ENCODE assay signal across 8 cellular contexts in genomic region chr10:72086466-72087391, GRCh38. TPM values are rescaled to one million over a fixed set of nuclear protein-coding genes. Genes with fewer than 3 reads are reported as not detected.
A peak's percentile ranks its signal among the peaks of the same experiment; 100 is the strongest.
DNase-seq lines count a peak whose midpoint lies in the region; ATAC-seq, FAIRE-seq and TF ChIP-seq lines count a peak whose summit lies in the region.

No MANE protein-coding gene starts in this region.

- intact Hi-C loops in uterus (cut with DNase I; ENCODE audit: low total_unique reads), result no loop called here

- H3K27me3 ChIP-seq in GM06990 (replicated peaks; ENCODE audit: control insufficient read depth, insufficient read depth, low read length) (peaks cover 2% of the 10 kb centered on the region; the same call in 1 of the 2 replicates), esophagus (ENCODE audit: control insufficient read depth in 1 of 2, insufficient read depth in 2 of 2, low read length in 2 of 2) (peaks cover 0 to 10% of the 10 kb centered on the region in 2 donors), osteoblast (ENCODE audit: insufficient read depth, low read length) (peaks cover 57% of the 10 kb centered on the region), uterus (peaks cover 0 to 8% of the 10 kb centered on the region in 2 donors)

- H3K9me3 ChIP-seq in esophagus (ENCODE audit: control insufficient read depth in 2 of 2, insufficient read depth in 1 of 2, low read depth in 1 of 2, low read length in 1 of 2) (peaks cover 0 to 2% of the 10 kb centered on the region in 2 donors), osteoblast (ENCODE audit: low read depth, low read length) (no peaks in the 10 kb centered on the region), uterus (no peaks in the 10 kb centered on the region)

- H3K4me1 ChIP-seq in esophagus (ENCODE audit: control insufficient read depth in 2 of 2, insufficient read depth in 2 of 2, low read length in 1 of 2), result peaks cover 8 to 10% of the 10 kb centered on the region in 2 donors
- H3K4me1 ChIP-seq in osteoblast (ENCODE audit: insufficient read depth, low read length), result peaks cover 4% of the 10 kb centered on the region
- peaks cover 0 to 15% of the 10 kb centered on the region in 2 donors for H3K4me1 ChIP-seq in uterus

- POLR2A ChIA-PET in activated CD4-positive, alpha-beta memory T cell treated with anti-CD3 and anti-CD28 coated beads, Interleukin-2, amount 10 ng/mL, durations not matched to agents 7 days and 5 days (lab: Charles Lee), result interaction anchor here (0.8 to 4.9 kb wide), 19 partner anchors 8 to 248 kb away, joined by 3 to 68 read pairs (median 7); partner anchors contain the start of genes ANAPC16, ASCC1 and DDIT4

- no peak overlapping the region for H2AFZ ChIP-seq in osteoblast (ENCODE audit: low read length)

- H3K9me3 Mint-ChIP-seq in activated CD4-positive, alpha-beta memory T cell treated with anti-CD3 and anti-CD28 coated beads, Interleukin-2, amount 10 ng/mL, durations not matched to agents 7 days and 5 days, result no peaks in the 10 kb centered on the region

- no peak for FAIRE-seq in D721Med (lab: Jason Lieb, UNC)

- DNase-seq in GM06990 (ENCODE audit: extremely low read depth, insufficient read length) (peak; percentile 46), osteoblast (ENCODE audit: insufficient read length, low spot score, missing footprints) (peak; percentile 56), uterus (peak in 1 of 2 donors; percentile 37), D721Med (ENCODE audit: insufficient read length, low spot score) (no peak), AG08396 (ENCODE audit: low spot score) (no peak)
- peak; percentile 76 for DNase-seq in activated CD4-positive, alpha-beta memory T cell treated with anti-CD3 and anti-CD28 coated beads, Interleukin-2, amount 10 ng/mL, durations not matched to agents 7 days and 5 days

- H3K36me3 ChIP-seq in GM06990 (ENCODE audit: control insufficient read depth, insufficient read depth, low read length), result no peaks in the 10 kb centered on the region
- H3K36me3 ChIP-seq in esophagus (ENCODE audit: control insufficient read depth in 2 of 2, insufficient read depth in 2 of 2, low read length in 1 of 2), result no peaks in the 10 kb centered on the region
- H3K36me3 ChIP-seq in osteoblast (ENCODE audit: insufficient read depth, low read length), result no peaks in the 10 kb centered on the region
- H3K36me3 ChIP-seq in uterus, result no peaks in the 10 kb centered on the region

- TF ChIP-seq CTCF in GM06990 (IDR thresholded peaks at IDR 0.05; ENCODE audit: insufficient read depth, low read length, poor library complexity, severe bottlenecking), result no peak
- TF ChIP-seq CTCF in osteoblast (IDR thresholded peaks at IDR 0.05; ENCODE audit: extremely low read depth, low read depth, low read length), result no peak
- TF ChIP-seq CTCF in uterus (IDR thresholded peaks at IDR 0.05), result no peak
- no peak for TF ChIP-seq CTCF in D721Med (IDR thresholded peaks at IDR 0.05; ENCODE audit: insufficient read depth, missing control alignments)

- peak overlapping the region; percentile 97 for H3K4me3 Mint-ChIP-seq in activated CD4-positive, alpha-beta memory T cell treated with anti-CD3 and anti-CD28 coated beads, Interleukin-2, amount 10 ng/mL, durations not matched to agents 7 days and 5 days

- CTCF ChIA-PET in activated CD4-positive, alpha-beta memory T cell treated with anti-CD3 and anti-CD28 coated beads, Interleukin-2, amount 10 ng/mL, durations not matched to agents 7 days and 5 days (lab: Charles Lee), result interaction anchor here (1.0 to 3.5 kb wide), 6 partner anchors 21 to 253 kb away, joined by 3 to 18 read pairs (median 9); no protein-coding TSS in a partner anchor

- H3K27ac ChIP-seq in esophagus (ENCODE audit: low read depth in 2 of 2, low read length in 1 of 2), result peak overlapping the region in 1 of 2 donors; percentile 66
- H3K27ac ChIP-seq in osteoblast (ENCODE audit: low read depth, low read length), result no peak overlapping the region
- H3K27ac ChIP-seq in uterus, result peak overlapping the region; percentile 28 to 52

- H3K36me3 Mint-ChIP-seq in activated CD4-positive, alpha-beta memory T cell treated with anti-CD3 and anti-CD28 coated beads, Interleukin-2, amount 10 ng/mL, durations not matched to agents 7 days and 5 days (ENCODE audit: low read depth), result peaks cover 60% of the 10 kb centered on the region

- no peak for TF ChIP-seq POLR2A in uterus (IDR thresholded peaks at IDR 0.05)

- ATAC-seq in HG03196 (IDR thresholded peaks at IDR 0.05; ENCODE audit: unreplicated experiment), result no peak

- H3K27ac Mint-ChIP-seq in activated CD4-positive, alpha-beta memory T cell treated with anti-CD3 and anti-CD28 coated beads, Interleukin-2, amount 10 ng/mL, durations not matched to agents 7 days and 5 days, result peak overlapping the region; percentile 90

- no peaks in the 10 kb centered on the region for H4K20me1 ChIP-seq in osteoblast (ENCODE audit: insufficient read depth, low read length)

- WGBS in esophagus, 2 donors, result 44 to 50% methylated on average over 48 to 61 of the region's 61 CpGs

- H3K4me3 ChIP-seq in GM06990 (replicated peaks; ENCODE audit: low read depth, low read length) (peak overlapping the region; percentile 59), esophagus (ENCODE audit: low read depth in 1 of 2, low read length in 2 of 2) (peak overlapping the region; percentile 31 to 34), osteoblast (ENCODE audit: insufficient read depth, low read length) (no peak overlapping the region), uterus (peak overlapping the region in 1 of 2 donors; percentile 11)

- H3K27me3 Mint-ChIP-seq in activated CD4-positive, alpha-beta memory T cell treated with anti-CD3 and anti-CD28 coated beads, Interleukin-2, amount 10 ng/mL, durations not matched to agents 7 days and 5 days, result no peaks in the 10 kb centered on the region

- H3K4me2 ChIP-seq in osteoblast (ENCODE audit: insufficient read depth, low read length), result no peak overlapping the region

- H3K79me2 ChIP-seq in osteoblast (ENCODE audit: insufficient read depth, low read length), result no peaks in the 10 kb centered on the region

- peaks cover 73% of the 10 kb centered on the region for H3K4me1 Mint-ChIP-seq in activated CD4-positive, alpha-beta memory T cell treated with anti-CD3 and anti-CD28 coated beads, Interleukin-2, amount 10 ng/mL, durations not matched to agents 7 days and 5 days

RNA-seq across cellular contexts. Expression of gene SPOCK2, which starts 1.6 kb away (rescaled TPM):
- total RNA-seq in activated CD4-positive, alpha-beta memory T cell treated with anti-CD3 and anti-CD28 coated beads, Interleukin-2, amount 10 ng/mL, durations not matched to agents 7 days and 5 days, result 100 to 1,000 TPM; 418 to 420 TPM
- polyA plus RNA-seq in esophagus, result 1 to 10 TPM; 1.5 to 1.9 TPM
- total RNA-seq in osteoblast (0.36 and 0.59 TPM in 2 replicates), uterus (10 to 100 TPM in 1 of 4 donors, 1 to 10 TPM in 3; 1.8 to 18.7 (median 4.5) TPM)

Comparison
In these comparisons a context has a peak if more than half of its experiments do, and no peak if none do; other contexts are left out.
1. DNase-seq: peak in GM06990 (single experiment), activated CD4-positive, alpha-beta memory T cell treated with anti-CD3 and anti-CD28 coated beads, Interleukin-2, amount 10 ng/mL, durations not matched to agents 7 days and 5 days (single experiment) and osteoblast (single experiment); none in D721Med (single experiment) and AG08396 (single experiment).
2. RNA of gene SPOCK2, which starts 1.6 kb away (total RNA-seq): 418 to 420 TPM in activated CD4-positive, alpha-beta memory T cell treated with anti-CD3 and anti-CD28 coated beads, Interleukin-2, amount 10 ng/mL, durations not matched to agents 7 days and 5 days; 1.8 to 18.7 TPM in uterus and 0.36 to 0.59 TPM in osteoblast; every median in the first group is over 10 times any median in the second.